In the genomic region with DNA sequence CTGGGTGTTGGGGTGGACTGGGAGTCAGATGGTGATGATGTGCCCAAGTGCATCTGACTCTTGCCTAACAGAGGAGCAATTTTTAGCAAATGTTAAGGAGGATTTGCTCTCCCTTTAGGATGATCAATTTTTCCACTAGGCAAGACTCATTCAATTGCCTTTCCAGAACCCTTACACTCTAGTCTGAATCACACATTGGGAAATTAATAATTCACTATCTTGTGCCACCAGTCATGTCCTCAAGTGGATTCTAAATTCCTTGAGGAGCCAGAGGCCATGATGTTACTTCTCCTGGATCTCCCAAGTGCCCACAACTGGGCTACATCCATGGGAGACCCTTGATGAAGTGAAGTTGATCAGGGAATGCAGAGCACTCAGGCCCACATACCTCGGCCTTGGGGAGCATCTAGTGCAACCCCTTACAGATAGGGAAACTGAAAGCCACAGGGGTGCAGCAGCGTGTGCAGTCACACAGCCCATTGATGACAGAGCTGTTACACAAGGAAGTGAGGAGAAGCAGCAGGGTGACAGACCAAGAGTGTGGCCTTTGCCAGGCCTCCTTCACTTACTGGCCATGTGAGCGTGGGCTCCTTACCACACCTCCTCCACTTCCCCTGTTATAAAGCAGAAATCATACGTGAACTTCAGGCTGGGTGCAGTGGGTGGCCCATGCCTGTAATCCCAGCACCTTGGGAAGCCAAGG, we compare ENCODE assay signal across 1 cellular context.
TF ChIP-seq lines count a peak whose summit lies in the region.

No MANE protein-coding gene starts in this region.

TF ChIP-seq in WTC11, 78 proteins besides CTCF, POLR2A, EP300 and RAD21 (continued from another document):
- no peak for TF ChIP-seq AFF4 (CRISPR knock-in tag; IDR thresholded peaks at IDR 0.05; ENCODE audit: borderline replicate concordance)
- no peak for TF ChIP-seq GRHL2 (CRISPR knock-in tag; IDR thresholded peaks at IDR 0.05; ENCODE audit: insufficient replicate concordance, severe bottlenecking)
TF ChIP-seq in WTC11: peak in this region for 0.
